ENCODE assay signal across 11 cellular contexts in the genomic region with DNA sequence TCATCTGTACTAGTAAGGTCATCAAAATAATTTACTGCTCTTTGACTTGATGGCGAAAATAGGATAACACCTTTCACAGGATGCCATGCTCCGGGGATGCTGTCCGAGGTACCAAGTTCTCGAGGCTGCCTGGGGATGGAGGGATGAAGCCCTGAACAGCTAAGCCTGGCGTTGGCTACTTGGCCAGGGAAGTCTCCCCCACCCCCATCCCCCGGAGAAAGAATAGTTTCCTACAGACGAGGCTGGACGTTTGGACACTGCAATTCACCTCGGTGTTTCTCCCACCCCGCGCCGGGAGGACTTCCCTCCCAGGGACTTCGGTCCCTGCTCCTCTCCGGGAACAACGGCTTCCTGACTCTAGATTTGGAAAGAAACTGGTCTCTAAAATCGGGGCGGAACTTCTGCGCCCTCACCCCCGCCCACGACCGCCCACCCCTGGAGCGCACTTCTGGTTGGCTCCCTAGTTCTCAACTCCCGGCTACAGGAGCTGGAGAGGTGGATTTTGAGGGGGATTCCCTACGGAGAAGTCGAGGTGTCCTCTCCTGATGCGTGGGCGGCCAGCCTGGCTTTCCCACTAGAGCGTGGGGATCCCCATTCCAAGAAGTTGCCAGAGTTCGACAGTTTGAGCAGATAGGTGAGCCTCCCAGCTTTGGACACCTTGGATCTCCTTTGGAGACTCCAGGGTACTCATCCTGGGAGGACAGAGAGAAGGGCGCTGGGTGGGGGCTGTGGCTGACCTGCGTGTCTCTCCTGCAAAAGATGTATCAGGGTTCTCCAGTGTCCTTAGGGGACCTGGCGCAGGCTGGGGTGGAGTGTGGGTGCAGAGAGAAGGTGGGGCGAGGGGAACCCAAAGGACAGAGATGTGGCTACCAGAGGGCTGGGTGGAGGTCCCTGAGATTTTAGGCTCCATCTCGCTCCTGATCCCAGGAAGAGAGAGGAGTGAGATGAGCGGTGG. TPM values are rescaled to one million over a fixed set of nuclear protein-coding genes. Genes with fewer than 3 reads are reported as not detected.
DNase-seq lines count a peak whose midpoint lies in the region; FAIRE-seq lines count a peak whose summit lies in the region.
"Had no signal": no experiment of that assay in that cellular context is flagged by ENCODE, and none has a peak within 500 bp of the region (broad histone marks: within the 10 kb centered on the region; RNA-seq: fewer than 3 reads in every experiment).

No MANE protein-coding gene starts in this region.

- H3K27me3 ChIP-seq in layer of hippocampus (ENCODE audit: control insufficient read depth, insufficient read depth, low read length): peaks cover 2% of the 10 kb centered on the region

- no peak for FAIRE-seq in urothelium cell line (lab: Jason Lieb, UNC)
- FAIRE-seq: GM12891 had no signal

- peak overlapping the region; percentile 59 for H3K27ac ChIP-seq in angular gyrus (ENCODE audit: low read depth, low read length)
- H3K27ac ChIP-seq in layer of hippocampus (ENCODE audit: low read depth, low read length): peak overlapping the region; percentile 14

- DNase-seq in SHP77 (lab: John Stamatoyannopoulos, UW) (peak; percentile 37 to 56), SHP77 treated with DMSO at 0.1 percent for 48 hours (lab: John Stamatoyannopoulos, UW) (no peak), urothelium cell line (ENCODE audit: low spot score) (peak; percentile 56), NCI-H2107 treated with DMSO at 0.1 percent for 48 hours (lab: John Stamatoyannopoulos, UW; ENCODE audit: unreplicated experiment) (no peak), ureter (ENCODE audit: low spot score) (no peak), T-helper 9 cell (no peak)
- DNase-seq: activated CD4-positive, alpha-beta memory T cell treated with anti-CD3 and anti-CD28 coated beads for 36 hours; KBM-7 had no signal

RNA-seq across cellular contexts. Expression of a gene that starts 1.1 kb away (rescaled TPM):
- total RNA-seq in ureter: not detected
- total RNA-seq: activated CD4-positive, alpha-beta memory T cell treated with anti-CD3 and anti-CD28 coated beads for 36 hours had no signal

Comparison
In these comparisons a context has a peak if more than half of its experiments do, and no peak if none do; other contexts are left out.
1. DNase-seq: peak in SHP77 (2 of 2) and urothelium cell line (single experiment); none in SHP77 treated with DMSO at 0.1 percent for 48 hours (single experiment), NCI-H2107 treated with DMSO at 0.1 percent for 48 hours (single experiment), ureter (single experiment) and T-helper 9 cell (single experiment).